In genomic region chr19:932647-933552, GRCh38 we compare ENCODE assay signal across 1 cellular context.
TF ChIP-seq lines count a peak whose summit lies in the region.

No MANE protein-coding gene starts in this region.

TF ChIP-seq in HEK293, 187 proteins besides CTCF, POLR2A, EP300 and RAD21 (continued from another document):
- no peak for TF ChIP-seq ZBTB49 (tag by site-specific recombination; IDR thresholded peaks at IDR 0.05; ENCODE audit: low read depth)
- no peak for TF ChIP-seq ZNF670 (tag by site-specific recombination; IDR thresholded peaks at IDR 0.05; ENCODE audit: low read depth)
- TF ChIP-seq ZNF280C (tag by site-specific recombination; IDR thresholded peaks at IDR 0.05), result no peak
- no peak for TF ChIP-seq ZNF623 (tag by site-specific recombination; IDR thresholded peaks at IDR 0.05)
- no peak for TF ChIP-seq ZBTB26 (tag by site-specific recombination; optimal IDR thresholded peaks at IDR 0.05)
- no peak for TF ChIP-seq ZNF175 (tag by site-specific recombination; IDR thresholded peaks at IDR 0.05)
